In the genomic region with DNA sequence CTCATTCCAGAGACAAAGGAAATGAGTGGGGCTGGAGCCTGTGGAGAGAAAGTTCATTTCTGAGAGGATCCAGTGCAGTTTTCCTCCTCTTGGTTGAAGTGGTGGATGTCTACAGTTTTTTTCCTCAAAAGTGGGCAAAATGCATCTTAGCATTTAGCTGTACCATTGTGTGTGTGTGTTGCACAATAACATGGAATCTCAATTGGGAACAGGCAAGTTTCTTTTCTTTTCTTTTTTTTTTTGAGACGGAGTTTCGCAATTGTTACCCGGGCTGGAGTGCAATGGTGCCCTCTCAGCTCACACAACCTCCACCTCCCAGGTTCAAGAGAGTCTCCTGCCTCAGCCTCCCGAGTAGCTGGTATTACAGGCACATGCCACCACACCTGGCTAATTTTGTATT, we compare ENCODE assay signal across 20 cellular contexts.
DNase-seq lines count a peak whose midpoint lies in the region; ATAC-seq, FAIRE-seq and TF ChIP-seq lines count a peak whose summit lies in the region.
"Had no signal": no experiment of that assay in that cellular context is flagged by ENCODE, and none has a peak within 500 bp of the region (broad histone marks: within the 10 kb centered on the region; RNA-seq: fewer than 3 reads in every experiment).

No MANE protein-coding gene starts in this region.

- no peaks in the 10 kb centered on the region for H3K4me1 Mint-ChIP-seq in T-helper 2 cell treated with Interferon-gamma antibody and Interleukin-4, amounts not matched to agents 5 μg/mL and 100 μg/mL, for 36 hours (ENCODE audit: low read depth)
- H3K4me1 Mint-ChIP-seq: CD14-positive monocyte had no signal

- H3K27me3 Mint-ChIP-seq in T-helper 2 cell treated with Interferon-gamma antibody and Interleukin-4, amounts not matched to agents 5 μg/mL and 100 μg/mL, for 36 hours (ENCODE audit: low read depth): peaks cover 3% of the 10 kb centered on the region

- no peaks in the 10 kb centered on the region for H4K20me1 ChIP-seq in HepG2 (ENCODE audit: insufficient read depth, low read length)

- TF ChIP-seq EP300 in HepG2 (IDR thresholded peaks at IDR 0.05; ENCODE audit: low read depth in 2 of 2, low read length in 2 of 2) (no peak), HepG2 (CRISPR knock-in tag; IDR thresholded peaks at IDR 0.05; ENCODE audit: borderline replicate concordance) (no peak), suprapubic skin (IDR thresholded peaks at IDR 0.05) (no peak)

- TF ChIP-seq CTCF in HepG2 (CRISPR knock-in tag; IDR thresholded peaks at IDR 0.05) (no peak), right lobe of liver (IDR thresholded peaks at IDR 0.05) (no peak), fibroblast of pulmonary artery (IDR thresholded peaks at IDR 0.05; ENCODE audit: low read length, missing control alignments) (no peak), suprapubic skin (IDR thresholded peaks at IDR 0.05) (no peak), Peyer's patch (IDR thresholded peaks at IDR 0.05) (no peak)

- FAIRE-seq in HepG2 (lab: Jason Lieb, UNC): no peak
- FAIRE-seq: GM19239 had no signal

- CTCF ChIA-PET in HepG2 (lab: Yijun Ruan, JAX; ENCODE audit: low intra/inter-chr PET ratio, low total read pairs): no interaction called here

- H3K9me3 ChIP-seq in HepG2 (ENCODE audit: low read length) (no peaks in the 10 kb centered on the region), right lobe of liver (no peaks in the 10 kb centered on the region), suprapubic skin (no peaks in the 10 kb centered on the region), Peyer's patch (no peaks in the 10 kb centered on the region)

- TF ChIP-seq RAD21 in HepG2 (CRISPR knock-in tag; IDR thresholded peaks at IDR 0.05): no peak

- no TSS peak for BruUV-seq in HepG2 (replicated peaks; lab: Mats Ljungman, UMichigan)

- TF ChIP-seq POLR2A in HepG2 (IDR thresholded peaks at IDR 0.05; ENCODE audit: insufficient read depth in 1 of 2, low read depth in 2 of 2, low read length in 2 of 2) (no peak), right lobe of liver (IDR thresholded peaks at IDR 0.05) (no peak), suprapubic skin (IDR thresholded peaks at IDR 0.05) (no peak), Peyer's patch (IDR thresholded peaks at IDR 0.05) (no peak)

- WGBS in HepG2 (ENCODE audit: low lambda C conversion rate): 4% methylated on average over 4 of the region's 4 CpGs
- WGBS in right lobe of liver (ENCODE audit: insufficient coverage, low coverage, low lambda C conversion rate, missing lambda C conversion rate): 60% methylated on average over 3 of the region's 4 CpGs
- WGBS in suprapubic skin: 72% methylated on average over 4 of the region's 4 CpGs

- no peak overlapping the region for H3K4me3 Mint-ChIP-seq in T-helper 2 cell treated with Interferon-gamma antibody and Interleukin-4, amounts not matched to agents 5 μg/mL and 100 μg/mL, for 36 hours
- H3K4me3 Mint-ChIP-seq: CD14-positive monocyte had no signal

- in situ Hi-C loops in HepG2 (cut with HindIII; ENCODE audit: extremely low pct_ligation_motif_present, low pct_unique_long_range_greater_than_20kb): no loop called here

- H2AFZ ChIP-seq in HepG2 (ENCODE audit: low read length): no peak overlapping the region

- H3K36me3 Mint-ChIP-seq in T-helper 2 cell treated with Interferon-gamma antibody and Interleukin-4, amounts not matched to agents 5 μg/mL and 100 μg/mL, for 36 hours (ENCODE audit: low read depth): no peaks in the 10 kb centered on the region
- H3K36me3 Mint-ChIP-seq: CD14-positive monocyte had no signal

- H3K36me3 ChIP-seq in HepG2 (replicated peaks in 1 of 2; ENCODE audit: control insufficient read depth in 1 of 2, insufficient read depth in 2 of 2, low read length in 2 of 2): no peaks in the 10 kb centered on the region
- no peaks in the 10 kb centered on the region for H3K36me3 ChIP-seq in right lobe of liver
- H3K36me3 ChIP-seq in suprapubic skin: no peaks in the 10 kb centered on the region
- no peaks in the 10 kb centered on the region for H3K36me3 ChIP-seq in Peyer's patch

- no peaks in the 10 kb centered on the region; a peak in 1 of 5 replicates for H3K27me3 ChIP-seq in HepG2 (ENCODE audit: control insufficient read depth in 1 of 2, insufficient read depth in 2 of 2, low read length in 2 of 2)
- H3K27me3 ChIP-seq in right lobe of liver: no peaks in the 10 kb centered on the region
- H3K27me3 ChIP-seq in suprapubic skin: no peaks in the 10 kb centered on the region
- H3K27me3 ChIP-seq in Peyer's patch: no peaks in the 10 kb centered on the region

- POLR2A ChIA-PET in HepG2 (lab: Yijun Ruan, JAX): no interaction called here

- H3K27ac ChIP-seq in HepG2 (ENCODE audit: extremely low read length, insufficient read depth, low read length): no peak overlapping the region
- H3K27ac ChIP-seq in right lobe of liver: no peak overlapping the region
- no peak overlapping the region for H3K27ac ChIP-seq in suprapubic skin
- no peak overlapping the region for H3K27ac ChIP-seq in Peyer's patch
- H3K27ac ChIP-seq: KMS-11, SK-N-MC had no signal

- H3K4me3 ChIP-seq in HepG2 (replicated peaks in 1 of 3; ENCODE audit: insufficient read depth in 1 of 3, low read depth in 2 of 3, low read length in 3 of 3) (no peak overlapping the region), right lobe of liver (no peak overlapping the region), fibroblast of pulmonary artery (replicated peaks; ENCODE audit: low read depth, low read length) (no peak overlapping the region), suprapubic skin (no peak overlapping the region), Peyer's patch (no peak overlapping the region)
- H3K4me3 ChIP-seq: SK-N-MC had no signal

- no peaks in the 10 kb centered on the region for H3K9me3 Mint-ChIP-seq in T-helper 2 cell treated with Interferon-gamma antibody and Interleukin-4, amounts not matched to agents 5 μg/mL and 100 μg/mL, for 36 hours

- no peak for ATAC-seq in HepG2
- no peak for ATAC-seq in right lobe of liver
- ATAC-seq: Right ventricle myocardium inferior had no signal

- intact Hi-C loops in HepG2 (cut with micrococcal nuclease; ENCODE audit: unreplicated experiment) (no loop called here), right lobe of liver (cut with DNase I) (no loop called here)

- DNase-seq in HepG2 (ENCODE audit: low spot score): no peak
- DNase-seq in right lobe of liver: no peak
- DNase-seq in amniotic epithelial cell (ENCODE audit: low read depth): peak; percentile 27
- DNase-seq in fibroblast of pulmonary artery (ENCODE audit: low read depth): peak; percentile 76
- DNase-seq in suprapubic skin (ENCODE audit: low spot score in 2 of 2): no peak
- DNase-seq in SHP77 treated with DMSO at 0.1 percent for 48 hours (lab: John Stamatoyannopoulos, UW): no peak
- no peak for DNase-seq in Peyer's patch
- DNase-seq in T-helper 2 cell treated with Interferon-gamma antibody and Interleukin-4, amounts not matched to agents 5 μg/mL and 100 μg/mL, for 36 hours (ENCODE audit: low spot score): no peak
- DNase-seq: AML-193, DMS 273 treated with DMSO at 0.1 percent for 48 hours, GF-D8, NCI-H1048, NCI-H1436 treated with DMSO at 0.1 percent for 48 hours, NCI-H2029 treated with DMSO at 0.1 percent for 48 hours, NCI-H510A treated with DMSO at 0.1 percent for 48 hours had no signal

- no peak overlapping the region for H3K27ac Mint-ChIP-seq in T-helper 2 cell treated with Interferon-gamma antibody and Interleukin-4, amounts not matched to agents 5 μg/mL and 100 μg/mL, for 36 hours

- H3K4me1 ChIP-seq in HepG2 (ENCODE audit: insufficient read depth, low read length) (no peaks in the 10 kb centered on the region), right lobe of liver (no peaks in the 10 kb centered on the region), suprapubic skin (no peaks in the 10 kb centered on the region), Peyer's patch (no peaks in the 10 kb centered on the region)

- H3K4me2 ChIP-seq in HepG2 (ENCODE audit: low read depth, low read length): no peak overlapping the region
- H3K4me2 ChIP-seq: KMS-11 had no signal

- H3K9ac ChIP-seq in HepG2 (ENCODE audit: insufficient read depth, low read depth, low read length): no peak overlapping the region
- H3K9ac ChIP-seq: KMS-11 had no signal

- no peaks in the 10 kb centered on the region for H3K79me2 ChIP-seq in HepG2 (ENCODE audit: insufficient read depth, low read length)

TF ChIP-seq in HepG2, 621 proteins besides CTCF, POLR2A, EP300 and RAD21 (continues in another document):
- TF ChIP-seq NPAS2 (CRISPR knock-in tag; IDR thresholded peaks at IDR 0.05; ENCODE audit: borderline replicate concordance): no peak
- TF ChIP-seq, protein P1, sequence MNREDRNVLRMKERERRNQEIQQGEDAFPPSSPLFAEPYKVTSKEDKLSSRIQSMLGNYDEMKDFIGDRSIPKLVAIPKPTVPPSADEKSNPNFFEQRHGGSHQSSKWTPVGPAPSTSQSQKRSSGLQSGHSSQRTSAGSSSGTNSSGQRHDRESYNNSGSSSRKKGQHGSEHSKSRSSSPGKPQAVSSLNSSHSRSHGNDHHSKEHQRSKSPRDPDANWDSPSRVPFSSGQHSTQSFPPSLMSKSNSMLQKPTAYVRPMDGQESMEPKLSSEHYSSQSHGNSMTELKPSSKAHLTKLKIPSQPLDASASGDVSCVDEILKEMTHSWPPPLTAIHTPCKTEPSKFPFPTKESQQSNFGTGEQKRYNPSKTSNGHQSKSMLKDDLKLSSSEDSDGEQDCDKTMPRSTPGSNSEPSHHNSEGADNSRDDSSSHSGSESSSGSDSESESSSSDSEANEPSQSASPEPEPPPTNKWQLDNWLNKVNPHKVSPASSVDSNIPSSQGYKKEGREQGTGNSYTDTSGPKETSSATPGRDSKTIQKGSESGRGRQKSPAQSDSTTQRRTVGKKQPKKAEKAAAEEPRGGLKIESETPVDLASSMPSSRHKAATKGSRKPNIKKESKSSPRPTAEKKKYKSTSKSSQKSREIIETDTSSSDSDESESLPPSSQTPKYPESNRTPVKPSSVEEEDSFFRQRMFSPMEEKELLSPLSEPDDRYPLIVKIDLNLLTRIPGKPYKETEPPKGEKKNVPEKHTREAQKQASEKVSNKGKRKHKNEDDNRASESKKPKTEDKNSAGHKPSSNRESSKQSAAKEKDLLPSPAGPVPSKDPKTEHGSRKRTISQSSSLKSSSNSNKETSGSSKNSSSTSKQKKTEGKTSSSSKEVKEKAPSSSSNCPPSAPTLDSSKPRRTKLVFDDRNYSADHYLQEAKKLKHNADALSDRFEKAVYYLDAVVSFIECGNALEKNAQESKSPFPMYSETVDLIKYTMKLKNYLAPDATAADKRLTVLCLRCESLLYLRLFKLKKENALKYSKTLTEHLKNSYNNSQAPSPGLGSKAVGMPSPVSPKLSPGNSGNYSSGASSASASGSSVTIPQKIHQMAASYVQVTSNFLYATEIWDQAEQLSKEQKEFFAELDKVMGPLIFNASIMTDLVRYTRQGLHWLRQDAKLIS (CRISPR knock-in tag; IDR thresholded peaks at IDR 0.05): no peak
- no peak for TF ChIP-seq DMAP1 (CRISPR knock-in tag; IDR thresholded peaks at IDR 0.05)
- no peak for TF ChIP-seq THAP11 (CRISPR knock-in tag; IDR thresholded peaks at IDR 0.05)
- TF ChIP-seq TGIF2 (CRISPR knock-in tag; IDR thresholded peaks at IDR 0.05): no peak
- TF ChIP-seq AHR (CRISPR knock-in tag; IDR thresholded peaks at IDR 0.05): no peak
- TF ChIP-seq NFE2L2 (IDR thresholded peaks at IDR 0.05; ENCODE audit: low read length): no peak

Comparison
In these comparisons a context has a peak if more than half of its experiments do, and no peak if none do; other contexts are left out.
1. DNase-seq: peak in amniotic epithelial cell (single experiment) and fibroblast of pulmonary artery (single experiment); none in HepG2 (single experiment), right lobe of liver (0 of 3), suprapubic skin (0 of 2), SHP77 treated with DMSO at 0.1 percent for 48 hours (single experiment), Peyer's patch (0 of 3) and T-helper 2 cell treated with Interferon-gamma antibody and Interleukin-4, amounts not matched to agents 5 μg/mL and 100 μg/mL, for 36 hours (single experiment).